25 cellular contexts compared by ENCODE assay signal in genomic region chr11:79670846-79671245, GRCh38.
"Had no signal": no experiment of that assay in that cellular context is flagged by ENCODE, and none has a peak within 500 bp of the region (broad histone marks: within the 10 kb centered on the region; RNA-seq: fewer than 3 reads in every experiment).

No MANE protein-coding gene starts in this region.

- H3K4me3 Mint-ChIP-seq: activated B cell treated with CpG ODN at 0.5 μM for 24 hours; activated CD4-positive, alpha-beta T cell treated with anti-CD3 and anti-CD28 coated beads for 36 hours; activated naive CD8-positive, alpha-beta T cell; activated T-cell treated with anti-CD3 and anti-CD28 coated beads, Interleukin-2, amount 50 U/mL, for 24 hours; neural crest cell; T-helper 17 cell had no signal

- H3K9me3 ChIP-seq: adrenal gland, lower lobe of right lung, sigmoid colon, testis, vagina had no signal

- DNase-seq: activated B cell treated with CpG ODN at 0.5 μM for 24 hours; activated CD4-positive, alpha-beta T cell treated with anti-CD3 and anti-CD28 coated beads for 36 hours; activated CD4-positive, alpha-beta T cell treated with anti-CD3 and anti-CD28 coated beads, Interleukin-2, amount 50 U/mL, for 4 hours; activated CD8-positive, alpha-beta memory T cell treated with anti-CD3 and anti-CD28 coated beads for 24 hours; activated CD8-positive, alpha-beta memory T cell treated with anti-CD3 and anti-CD28 coated beads, Interleukin-2, amount 50 U/mL, for 4 hours; activated naive CD4-positive, alpha-beta T cell; activated T-cell treated with anti-CD3 and anti-CD28 coated beads, Interleukin-2, amount 50 U/mL, for 24 hours; adrenal gland; cerebellar nuclear complex; foreskin melanocyte; hippocampal formation; lower lobe of right lung; mesendoderm; naive B cell; sigmoid colon; stimulated activated CD4-positive, alpha-beta T cell treated with anti-CD3 and anti-CD28 coated beads, Interleukin-4, amount 100 ng/mL, for 1 hour; stimulated activated naive CD4-positive, alpha-beta T cell; T-helper 17 cell; testis; trophoblast cell had no signal

- H3K27me3 Mint-ChIP-seq: activated B cell treated with CpG ODN at 0.5 μM for 24 hours; activated naive CD8-positive, alpha-beta T cell; activated T-cell treated with anti-CD3 and anti-CD28 coated beads, Interleukin-2, amount 50 U/mL, for 24 hours; naive B cell; T-helper 17 cell had no signal

- H3K4me3 ChIP-seq: adrenal gland, coronary artery, lower lobe of right lung, sigmoid colon, testis, vagina had no signal

- H3K27ac ChIP-seq: adrenal gland, coronary artery, lower lobe of right lung, sigmoid colon, testis, vagina had no signal

- ATAC-seq: activated CD4-positive, alpha-beta T cell treated with anti-CD3 and anti-CD28 coated beads for 36 hours; lower lobe of right lung; T-helper 17 cell had no signal

- H3K27ac Mint-ChIP-seq: activated B cell treated with CpG ODN at 0.5 μM for 24 hours; activated CD4-positive, alpha-beta T cell treated with anti-CD3 and anti-CD28 coated beads for 36 hours; activated naive CD8-positive, alpha-beta T cell; activated T-cell treated with anti-CD3 and anti-CD28 coated beads, Interleukin-2, amount 50 U/mL, for 24 hours; activated T-helper 2 cell treated with anti-CD3 and anti-CD28 coated beads, Interferon-gamma antibody, Interleukin-2, Interleukin-4, amounts not matched to agents 10 μg/mL and 5 μg/mL and 100 μg/mL, durations not matched to agents 14 hours and 24 hours and 36 hours; T-helper 17 cell had no signal

- H3K27me3 ChIP-seq: adrenal gland, sigmoid colon, testis, vagina had no signal

- H3K36me3 ChIP-seq: adrenal gland, lower lobe of right lung, sigmoid colon, vagina had no signal

- H3K36me3 Mint-ChIP-seq: activated naive CD8-positive, alpha-beta T cell; naive B cell had no signal

- H3K4me1 Mint-ChIP-seq: activated B cell treated with CpG ODN at 0.5 μM for 24 hours; activated CD4-positive, alpha-beta T cell treated with anti-CD3 and anti-CD28 coated beads for 36 hours; naive B cell; neural crest cell; T-helper 17 cell had no signal

- H3K9me3 Mint-ChIP-seq: activated B cell treated with CpG ODN at 0.5 μM for 24 hours; activated T-helper 2 cell treated with anti-CD3 and anti-CD28 coated beads, Interferon-gamma antibody, Interleukin-2, Interleukin-4, amounts not matched to agents 10 μg/mL and 5 μg/mL and 100 μg/mL, durations not matched to agents 14 hours and 24 hours and 36 hours; neural crest cell had no signal

- H3K4me1 ChIP-seq: adrenal gland, lower lobe of right lung, sigmoid colon, testis had no signal
